In the genomic region with DNA sequence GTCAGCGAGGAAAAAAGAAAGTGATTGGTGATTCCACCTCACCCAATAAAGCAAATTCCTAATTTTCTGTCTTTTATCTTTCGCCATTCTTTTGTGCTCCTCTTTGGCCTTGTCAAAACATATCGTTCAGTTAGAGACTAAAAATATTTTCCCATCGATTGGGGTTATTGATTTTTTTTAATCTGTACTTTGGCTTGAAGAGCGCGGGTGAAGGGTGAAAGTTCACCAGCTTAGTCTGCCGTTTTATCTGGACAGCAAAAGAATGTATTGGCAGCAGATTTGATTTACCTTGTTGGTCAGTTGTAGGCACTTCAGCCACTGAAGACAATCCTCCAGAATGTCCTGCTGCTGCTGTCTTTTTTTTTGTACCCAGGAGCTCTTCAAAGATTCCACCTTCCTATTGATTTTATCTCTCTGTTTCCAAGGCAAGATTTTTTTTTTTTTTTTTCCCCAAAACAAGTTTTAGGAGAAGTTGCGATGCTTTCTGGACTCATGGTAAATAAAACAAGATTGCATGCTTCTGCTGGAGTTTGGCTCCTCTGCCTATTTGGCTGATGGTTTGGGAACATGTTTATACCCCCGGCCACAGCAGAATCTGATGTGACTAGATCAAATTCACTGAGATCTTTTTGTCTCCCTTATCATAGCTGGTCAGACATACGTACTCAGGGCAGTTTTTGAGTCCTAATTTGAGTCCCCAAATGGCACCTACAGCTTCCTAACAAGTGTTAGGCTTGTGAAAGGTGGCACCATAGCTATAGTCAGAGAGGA, we compare ENCODE assay signal across 19 cellular contexts.
DNase-seq lines count a peak whose midpoint lies in the region; ATAC-seq and TF ChIP-seq lines count a peak whose summit lies in the region.
"Had no signal": no experiment of that assay in that cellular context is flagged by ENCODE, and none has a peak within 500 bp of the region (broad histone marks: within the 10 kb centered on the region; RNA-seq: fewer than 3 reads in every experiment).

No MANE protein-coding gene starts in this region.

- CTCF ChIA-PET in WTC11 (lab: Charles Lee) = no interaction called here

- peak overlapping the region; percentile 15 to 80 (median 45) for H3K27ac ChIP-seq in right lobe of liver
- H3K27ac ChIP-seq: A549; BLaER1 treated with 17β-estradiol and CSF1 and Interleukin-3, amounts not matched to agents 10 nM and 100 nM had no signal

- peak overlapping the region; percentile 14 for H3K4me3 Mint-ChIP-seq in progenitor cell of endocrine pancreas (ENCODE audit: low read depth)
- no peak overlapping the region for H3K4me3 Mint-ChIP-seq in CD14-positive monocyte
- H3K4me3 Mint-ChIP-seq in WTC11 = no peak overlapping the region
- H3K4me3 Mint-ChIP-seq: CD4-positive, alpha-beta memory T cell; HFFc6 had no signal

- no peak for TF ChIP-seq POLR2A in right lobe of liver (IDR thresholded peaks at IDR 0.05)

- intact Hi-C loops in right lobe of liver (cut with DNase I) = loop anchor here in 1 of 2 donors (10.0 kb wide), 1 partner anchor 275 kb away; no protein-coding TSS in a partner anchor
- intact Hi-C loops in CD14-positive monocyte (cut with micrococcal nuclease) = no loop called here

- H3K36me3 ChIP-seq in right lobe of liver = no peaks in the 10 kb centered on the region
- H3K36me3 ChIP-seq: BE2C; BLaER1 treated with 17β-estradiol and CSF1 and Interleukin-3, amounts not matched to agents 10 nM and 100 nM; HAP-1 had no signal

- ATAC-seq in left lobe of liver (peak; percentile 95), right lobe of liver (peak; percentile 91 to 95 (median 94)), WTC11 (no peak), HG02884 (IDR thresholded peaks at IDR 0.05; ENCODE audit: unreplicated experiment) (no peak)
- ATAC-seq: A549 had no signal

- H3K4me1 Mint-ChIP-seq in progenitor cell of endocrine pancreas (ENCODE audit: low read depth) (peaks cover 30% of the 10 kb centered on the region), CD14-positive monocyte (no peaks in the 10 kb centered on the region), WTC11 (no peaks in the 10 kb centered on the region)
- H3K4me1 Mint-ChIP-seq: CD4-positive, alpha-beta memory T cell had no signal

- H3K27ac Mint-ChIP-seq in progenitor cell of endocrine pancreas (peak overlapping the region; percentile 44), CD14-positive monocyte (no peak overlapping the region), WTC11 (no peak overlapping the region)
- H3K27ac Mint-ChIP-seq: CD4-positive, alpha-beta memory T cell; HFFc6 had no signal

- H3K36me3 Mint-ChIP-seq in progenitor cell of endocrine pancreas (ENCODE audit: insufficient read depth) (no peaks in the 10 kb centered on the region), CD14-positive monocyte (no peaks in the 10 kb centered on the region), WTC11 (no peaks in the 10 kb centered on the region)
- H3K36me3 Mint-ChIP-seq: CD4-positive, alpha-beta memory T cell had no signal

- TF ChIP-seq CTCF in right lobe of liver (IDR thresholded peaks at IDR 0.05) (no peak), progenitor cell of endocrine pancreas (IDR thresholded peaks at IDR 0.05; ENCODE audit: unreplicated experiment) (no peak), CD14-positive monocyte (IDR thresholded peaks at IDR 0.05) (no peak), WTC11 (IDR thresholded peaks at IDR 0.05) (no peak)

- DNase-seq in left lobe of liver (ENCODE audit: low spot score) = peak; percentile 67
- peak in 2 of 3 donors; percentile 34 to 68 for DNase-seq in right lobe of liver
- no peak for DNase-seq in progenitor cell of endocrine pancreas (ENCODE audit: low spot score, unreplicated experiment)
- no peak for DNase-seq in CD14-positive monocyte (ENCODE audit: low spot score)
- no peak for DNase-seq in WTC11 (ENCODE audit: low spot score)
- DNase-seq: 8988T; ACHN; AML-193; BE2C; Caco-2; CD4-positive, alpha-beta memory T cell; DMS153; DND-41; GOT3; HFFc6 had no signal

- POLR2A ChIA-PET in WTC11 (lab: Charles Lee) = no interaction called here

- H3K4me3 ChIP-seq in right lobe of liver = peak overlapping the region in 1 of 3 donors; percentile 31
- H3K4me3 ChIP-seq: A549; BLaER1 treated with 17β-estradiol and CSF1 and Interleukin-3, amounts not matched to agents 10 nM and 100 nM; HAP-1 had no signal

- H3K9me3 Mint-ChIP-seq in progenitor cell of endocrine pancreas (ENCODE audit: low read depth) (peaks cover 9% of the 10 kb centered on the region), CD14-positive monocyte (peaks cover 2 to 7% (median 5%) of the 10 kb centered on the region in 7 donors), WTC11 (peaks cover 4% of the 10 kb centered on the region)

- H3K4me1 ChIP-seq in right lobe of liver = peaks cover 0 to 26% (median 11%) of the 10 kb centered on the region in 4 donors
- H3K4me1 ChIP-seq: A549, BE2C, Caco-2, HAP-1 had no signal

- H3K9me3 ChIP-seq in right lobe of liver = no peaks in the 10 kb centered on the region
- H3K9me3 ChIP-seq: A549; BE2C; BLaER1 treated with 17β-estradiol and CSF1 and Interleukin-3, amounts not matched to agents 10 nM and 100 nM; Caco-2; HAP-1 had no signal

- no peaks in the 10 kb centered on the region for H3K27me3 ChIP-seq in right lobe of liver
- H3K27me3 ChIP-seq: BE2C; BLaER1 treated with 17β-estradiol and CSF1 and Interleukin-3, amounts not matched to agents 10 nM and 100 nM had no signal

- H3K27me3 Mint-ChIP-seq in progenitor cell of endocrine pancreas (no peaks in the 10 kb centered on the region), CD14-positive monocyte (ENCODE audit: low read depth in 3 of 3) (peaks cover 0 to 2% (median 0%) of the 10 kb centered on the region in 3 donors), WTC11 (ENCODE audit: low read depth) (peaks cover 3% of the 10 kb centered on the region; the same call in 1 of the 2 replicates)
- H3K27me3 Mint-ChIP-seq: CD4-positive, alpha-beta memory T cell had no signal

- 16% methylated on average over 10 of the region's 10 CpGs for WGBS in right lobe of liver (ENCODE audit: insufficient coverage, low coverage, low lambda C conversion rate, missing lambda C conversion rate)

TF ChIP-seq in WTC11, 78 proteins besides CTCF, POLR2A, EP300 and RAD21 (continues in another document):
- TF ChIP-seq KAT7 (CRISPR knock-in tag; IDR thresholded peaks at IDR 0.05; ENCODE audit: borderline replicate concordance) (no peak), ZNF121 (CRISPR knock-in tag; IDR thresholded peaks at IDR 0.05) (no peak), ZNF416 (CRISPR knock-in tag; IDR thresholded peaks at IDR 0.05) (no peak), GABPB1 (CRISPR knock-in tag; IDR thresholded peaks at IDR 0.05) (no peak), RELA (CRISPR knock-in tag; IDR thresholded peaks at IDR 0.05; ENCODE audit: borderline replicate concordance) (no peak), FOXP1 (CRISPR knock-in tag; IDR thresholded peaks at IDR 0.05; ENCODE audit: borderline replicate concordance) (no peak)
- TF ChIP-seq, protein P1, sequence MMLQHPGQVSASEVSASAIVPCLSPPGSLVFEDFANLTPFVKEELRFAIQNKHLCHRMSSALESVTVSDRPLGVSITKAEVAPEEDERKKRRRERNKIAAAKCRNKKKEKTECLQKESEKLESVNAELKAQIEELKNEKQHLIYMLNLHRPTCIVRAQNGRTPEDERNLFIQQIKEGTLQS (CRISPR knock-in tag; conservative IDR thresholded peaks at IDR 0.05) = no peak
- TF ChIP-seq, protein P2, sequence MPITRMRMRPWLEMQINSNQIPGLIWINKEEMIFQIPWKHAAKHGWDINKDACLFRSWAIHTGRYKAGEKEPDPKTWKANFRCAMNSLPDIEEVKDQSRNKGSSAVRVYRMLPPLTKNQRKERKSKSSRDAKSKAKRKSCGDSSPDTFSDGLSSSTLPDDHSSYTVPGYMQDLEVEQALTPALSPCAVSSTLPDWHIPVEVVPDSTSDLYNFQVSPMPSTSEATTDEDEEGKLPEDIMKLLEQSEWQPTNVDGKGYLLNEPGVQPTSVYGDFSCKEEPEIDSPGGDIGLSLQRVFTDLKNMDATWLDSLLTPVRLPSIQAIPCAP (CRISPR knock-in tag; IDR thresholded peaks at IDR 0.05) = no peak
- TF ChIP-seq, protein P3, sequence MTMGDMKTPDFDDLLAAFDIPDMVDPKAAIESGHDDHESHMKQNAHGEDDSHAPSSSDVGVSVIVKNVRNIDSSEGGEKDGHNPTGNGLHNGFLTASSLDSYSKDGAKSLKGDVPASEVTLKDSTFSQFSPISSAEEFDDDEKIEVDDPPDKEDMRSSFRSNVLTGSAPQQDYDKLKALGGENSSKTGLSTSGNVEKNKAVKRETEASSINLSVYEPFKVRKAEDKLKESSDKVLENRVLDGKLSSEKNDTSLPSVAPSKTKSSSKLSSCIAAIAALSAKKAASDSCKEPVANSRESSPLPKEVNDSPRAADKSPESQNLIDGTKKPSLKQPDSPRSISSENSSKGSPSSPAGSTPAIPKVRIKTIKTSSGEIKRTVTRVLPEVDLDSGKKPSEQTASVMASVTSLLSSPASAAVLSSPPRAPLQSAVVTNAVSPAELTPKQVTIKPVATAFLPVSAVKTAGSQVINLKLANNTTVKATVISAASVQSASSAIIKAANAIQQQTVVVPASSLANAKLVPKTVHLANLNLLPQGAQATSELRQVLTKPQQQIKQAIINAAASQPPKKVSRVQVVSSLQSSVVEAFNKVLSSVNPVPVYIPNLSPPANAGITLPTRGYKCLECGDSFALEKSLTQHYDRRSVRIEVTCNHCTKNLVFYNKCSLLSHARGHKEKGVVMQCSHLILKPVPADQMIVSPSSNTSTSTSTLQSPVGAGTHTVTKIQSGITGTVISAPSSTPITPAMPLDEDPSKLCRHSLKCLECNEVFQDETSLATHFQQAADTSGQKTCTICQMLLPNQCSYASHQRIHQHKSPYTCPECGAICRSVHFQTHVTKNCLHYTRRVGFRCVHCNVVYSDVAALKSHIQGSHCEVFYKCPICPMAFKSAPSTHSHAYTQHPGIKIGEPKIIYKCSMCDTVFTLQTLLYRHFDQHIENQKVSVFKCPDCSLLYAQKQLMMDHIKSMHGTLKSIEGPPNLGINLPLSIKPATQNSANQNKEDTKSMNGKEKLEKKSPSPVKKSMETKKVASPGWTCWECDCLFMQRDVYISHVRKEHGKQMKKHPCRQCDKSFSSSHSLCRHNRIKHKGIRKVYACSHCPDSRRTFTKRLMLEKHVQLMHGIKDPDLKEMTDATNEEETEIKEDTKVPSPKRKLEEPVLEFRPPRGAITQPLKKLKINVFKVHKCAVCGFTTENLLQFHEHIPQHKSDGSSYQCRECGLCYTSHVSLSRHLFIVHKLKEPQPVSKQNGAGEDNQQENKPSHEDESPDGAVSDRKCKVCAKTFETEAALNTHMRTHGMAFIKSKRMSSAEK (CRISPR knock-in tag; IDR thresholded peaks at IDR 0.05; ENCODE audit: borderline replicate concordance) = no peak

Comparison
In these comparisons a context has a peak if more than half of its experiments do, and no peak if none do; other contexts are left out.
1. ATAC-seq: peak in left lobe of liver (single experiment) and right lobe of liver (4 of 4); none in WTC11 (single experiment) and HG02884 (single experiment).
2. DNase-seq: peak in left lobe of liver (single experiment) and right lobe of liver (2 of 3); none in progenitor cell of endocrine pancreas (single experiment), CD14-positive monocyte (single experiment) and WTC11 (single experiment).